15 cellular contexts compared by ENCODE assay signal in the genomic region with DNA sequence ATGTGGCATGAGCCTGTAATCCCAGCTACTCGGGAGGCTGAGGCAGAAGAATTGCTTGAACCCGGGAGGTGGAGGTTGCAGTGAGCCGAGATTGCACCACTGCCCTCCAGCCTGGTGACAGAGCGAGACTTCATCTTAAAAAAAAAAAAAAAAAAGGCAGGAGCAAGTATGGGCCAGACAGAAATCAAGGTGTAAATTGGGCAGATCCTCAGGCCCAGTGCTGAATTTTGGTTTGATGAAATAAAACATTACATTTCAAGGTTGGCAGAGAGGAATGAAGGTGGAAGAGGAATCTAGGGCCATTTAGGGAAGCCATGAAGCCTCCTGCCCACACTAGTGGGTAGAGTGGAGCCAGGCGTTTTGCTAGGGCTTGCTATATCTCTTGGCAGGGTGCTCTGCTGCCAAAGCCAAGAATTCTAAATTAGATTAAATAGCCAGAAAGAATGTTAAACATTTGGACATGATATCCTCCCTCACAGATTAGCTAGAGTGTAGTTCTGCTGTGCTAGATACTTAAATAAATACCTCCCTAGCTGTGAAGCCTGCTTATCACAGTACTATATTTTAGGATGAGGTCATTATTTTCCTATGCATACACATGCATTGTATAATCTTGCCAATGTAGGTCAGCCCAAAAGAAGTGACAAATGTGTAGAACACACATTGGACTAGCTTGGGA. TPM values are rescaled to one million over a fixed set of nuclear protein-coding genes. Genes with fewer than 3 reads are reported as not detected.
DNase-seq lines count a peak whose midpoint lies in the region; ATAC-seq, FAIRE-seq and TF ChIP-seq lines count a peak whose summit lies in the region.
"Had no signal": no experiment of that assay in that cellular context is flagged by ENCODE, and none has a peak within 500 bp of the region (broad histone marks: within the 10 kb centered on the region; RNA-seq: fewer than 3 reads in every experiment).

No MANE protein-coding gene starts in this region.

- no peaks in the 10 kb centered on the region for H3K27me3 Mint-ChIP-seq in osteocyte (ENCODE audit: unreplicated experiment)

- FAIRE-seq in small intestine (lab: Jason Lieb, UNC) = no peak

- H3K4me1 ChIP-seq in HEK293 (ENCODE audit: control insufficient read depth, insufficient read depth, low read length) = peaks cover 16% of the 10 kb centered on the region
- peaks cover 2 to 3% of the 10 kb centered on the region in 2 donors for H3K4me1 ChIP-seq in small intestine (ENCODE audit: control insufficient read depth in 2 of 2, insufficient read depth in 1 of 2, low read depth in 1 of 2, low read length in 1 of 2)

- CTCF ChIA-PET in HEK293 (lab: Yijun Ruan, JAX) = interaction anchor here (0.6 to 1.2 kb wide), 6 partner anchors 11 to 403 kb away, joined by 3 to 6 read pairs (median 3); no protein-coding TSS in a partner anchor

- H3K36me3 Mint-ChIP-seq in osteocyte (ENCODE audit: unreplicated experiment) = no peaks in the 10 kb centered on the region
- H3K36me3 Mint-ChIP-seq: activated CD8-positive, alpha-beta memory T cell treated with anti-CD3 and anti-CD28 coated beads, Interleukin-2, amount 10 ng/mL, durations not matched to agents 7 days and 5 days; stimulated activated naive B cell treated with anti-CD40 and anti-IgM and Interleukin-4, amounts not matched to agents 10 μg/mL and 1 μg/mL and 100 μg/mL, for 72 hours; T-cell had no signal

- WGBS in small intestine, 3 donors = 71 to 85% (median 75%) methylated on average over 4 to 5 of the region's 5 CpGs

- no peaks in the 10 kb centered on the region for H3K27me3 ChIP-seq in small intestine (ENCODE audit: control insufficient read depth in 2 of 2, insufficient read depth in 2 of 2, low read length in 2 of 2)
- H3K27me3 ChIP-seq: gastrocnemius medialis had no signal

- DNase-seq in fibroblast of villous mesenchyme (ENCODE audit: low read depth) = peak; percentile 64
- no peak for DNase-seq in osteocyte (ENCODE audit: extremely low spot score, unreplicated experiment)
- no peak for DNase-seq in small intestine
- DNase-seq in SKM-1 (lab: John Stamatoyannopoulos, UW; ENCODE audit: unreplicated experiment) = no peak
- no peak for DNase-seq in foreskin melanocyte
- no peak for DNase-seq in cortex of kidney (lab: John Stamatoyannopoulos, UW)
- DNase-seq: activated CD8-positive, alpha-beta memory T cell treated with anti-CD3 and anti-CD28 coated beads, Interleukin-2, amount 10 ng/mL, durations not matched to agents 7 days and 5 days; DMS153; gastrocnemius medialis; midbrain; NCI-H82; stimulated activated naive B cell treated with anti-CD40 and anti-IgM and Interleukin-4, amounts not matched to agents 10 μg/mL and 1 μg/mL and 100 μg/mL, for 72 hours; T-cell had no signal

- peak overlapping the region; percentile 32; the same call in 1 of the 2 replicates for H3K27ac ChIP-seq in HEK293 (ENCODE audit: extremely low read depth, low read depth, low read length)
- no peak overlapping the region for H3K27ac ChIP-seq in small intestine (ENCODE audit: low read depth in 1 of 2, low read length in 1 of 2)
- H3K27ac ChIP-seq: gastrocnemius medialis had no signal

- H3K36me3 ChIP-seq in HEK293 (ENCODE audit: control insufficient read depth in 2 of 2, insufficient read depth in 1 of 2, low read length in 2 of 2) (no peaks in the 10 kb centered on the region), small intestine (ENCODE audit: control insufficient read depth in 2 of 2, insufficient read depth in 2 of 2, low read length in 2 of 2) (no peaks in the 10 kb centered on the region)
- H3K36me3 ChIP-seq: gastrocnemius medialis had no signal

- H3K4me3 ChIP-seq in HEK293 (ENCODE audit: low read depth, low read length) (no peak overlapping the region), fibroblast of villous mesenchyme (ENCODE audit: low read depth, low read length) (no peak overlapping the region), small intestine (ENCODE audit: low read depth in 1 of 2, low read length in 2 of 2) (no peak overlapping the region)
- H3K4me3 ChIP-seq: gastrocnemius medialis had no signal

- POLR2A ChIA-PET in HEK293 (lab: Yijun Ruan, JAX) = interaction anchor here (1.5 to 2.5 kb wide), 3 partner anchors 9 to 18 kb away, joined by 4 to 9 read pairs (median 4); no protein-coding TSS in a partner anchor

- no peak overlapping the region for H3K4me3 Mint-ChIP-seq in osteocyte (ENCODE audit: unreplicated experiment)
- H3K4me3 Mint-ChIP-seq: activated CD8-positive, alpha-beta memory T cell treated with anti-CD3 and anti-CD28 coated beads, Interleukin-2, amount 10 ng/mL, durations not matched to agents 7 days and 5 days; stimulated activated naive B cell treated with anti-CD40 and anti-IgM and Interleukin-4, amounts not matched to agents 10 μg/mL and 1 μg/mL and 100 μg/mL, for 72 hours; T-cell had no signal

- peaks cover 32% of the 10 kb centered on the region for H3K4me1 Mint-ChIP-seq in osteocyte (ENCODE audit: unreplicated experiment)

- no peaks in the 10 kb centered on the region for H3K9me3 ChIP-seq in HEK293 (ENCODE audit: control insufficient read depth, insufficient read depth, low read depth, low read length)
- no peaks in the 10 kb centered on the region for H3K9me3 ChIP-seq in small intestine (ENCODE audit: control insufficient read depth, low read depth)
- H3K9me3 ChIP-seq: gastrocnemius medialis had no signal

- peak overlapping the region; percentile 74 for H3K27ac Mint-ChIP-seq in osteocyte (ENCODE audit: unreplicated experiment)
- H3K27ac Mint-ChIP-seq: activated CD8-positive, alpha-beta memory T cell treated with anti-CD3 and anti-CD28 coated beads, Interleukin-2, amount 10 ng/mL, durations not matched to agents 7 days and 5 days; stimulated activated naive B cell treated with anti-CD40 and anti-IgM and Interleukin-4, amounts not matched to agents 10 μg/mL and 1 μg/mL and 100 μg/mL, for 72 hours; T-cell had no signal

- ATAC-seq in SK-N-SH treated with all-trans-retinoic acid at 6 μM for 48 hours = peak; percentile 94
- ATAC-seq: activated CD8-positive, alpha-beta memory T cell treated with anti-CD3 and anti-CD28 coated beads, Interleukin-2, amount 10 ng/mL, durations not matched to agents 7 days and 5 days; gastrocnemius medialis; stimulated activated naive B cell treated with anti-CD40 and anti-IgM and Interleukin-4, amounts not matched to agents 10 μg/mL and 1 μg/mL and 100 μg/mL, for 72 hours; T-cell had no signal

- TF ChIP-seq CTCF in HEK293 (tag by site-specific recombination; IDR thresholded peaks at IDR 0.05) (no peak), fibroblast of villous mesenchyme (IDR thresholded peaks at IDR 0.05; ENCODE audit: insufficient read depth, low read depth, low read length) (no peak), osteocyte (IDR thresholded peaks at IDR 0.05) (no peak)

- H3K9me3 Mint-ChIP-seq in osteocyte (ENCODE audit: unreplicated experiment) = no peaks in the 10 kb centered on the region
- H3K9me3 Mint-ChIP-seq: stimulated activated naive B cell treated with anti-CD40 and anti-IgM and Interleukin-4, amounts not matched to agents 10 μg/mL and 1 μg/mL and 100 μg/mL, for 72 hours; T-cell had no signal

TF ChIP-seq in HEK293, 187 proteins besides CTCF, POLR2A, EP300 and RAD21 (continues in another document):
- TF ChIP-seq HOXD13 (CRISPR knock-in tag; IDR thresholded peaks at IDR 0.05; ENCODE audit: borderline replicate concordance) (no peak), IKZF3 (tag by site-specific recombination; IDR thresholded peaks at IDR 0.05) (peak; percentile 63)

TF ChIP-seq in SK-N-SH treated with all-trans-retinoic acid at 6 μM for 48 hours, 23 proteins besides CTCF, POLR2A, EP300 and RAD21 (continues in another document):
- TF ChIP-seq SNAI2 (CRISPR knock-in tag; IDR thresholded peaks at IDR 0.05) (peak; percentile 35; the same call in 1 of the 2 replicates), ISL1 (CRISPR knock-in tag; IDR thresholded peaks at IDR 0.05) (peak; percentile 85)
- TF ChIP-seq, protein P1, sequence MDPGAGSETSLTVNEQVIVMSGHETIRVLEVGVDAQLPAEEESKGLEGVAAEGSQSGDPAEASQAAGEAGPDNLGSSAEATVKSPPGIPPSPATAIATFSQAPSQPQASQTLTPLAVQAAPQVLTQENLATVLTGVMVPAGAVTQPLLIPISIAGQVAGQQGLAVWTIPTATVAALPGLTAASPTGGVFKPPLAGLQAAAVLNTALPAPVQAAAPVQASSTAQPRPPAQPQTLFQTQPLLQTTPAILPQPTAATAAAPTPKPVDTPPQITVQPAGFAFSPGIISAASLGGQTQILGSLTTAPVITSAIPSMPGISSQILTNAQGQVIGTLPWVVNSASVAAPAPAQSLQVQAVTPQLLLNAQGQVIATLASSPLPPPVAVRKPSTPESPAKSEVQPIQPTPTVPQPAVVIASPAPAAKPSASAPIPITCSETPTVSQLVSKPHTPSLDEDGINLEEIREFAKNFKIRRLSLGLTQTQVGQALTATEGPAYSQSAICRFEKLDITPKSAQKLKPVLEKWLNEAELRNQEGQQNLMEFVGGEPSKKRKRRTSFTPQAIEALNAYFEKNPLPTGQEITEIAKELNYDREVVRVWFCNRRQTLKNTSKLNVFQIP (CRISPR knock-in tag; IDR thresholded peaks at IDR 0.05; ENCODE audit: borderline replicate concordance, low read depth) = 0 out of 2 replicates have a peak, but pooled peaks have one; percentile 7
- TF ChIP-seq, protein P2, sequence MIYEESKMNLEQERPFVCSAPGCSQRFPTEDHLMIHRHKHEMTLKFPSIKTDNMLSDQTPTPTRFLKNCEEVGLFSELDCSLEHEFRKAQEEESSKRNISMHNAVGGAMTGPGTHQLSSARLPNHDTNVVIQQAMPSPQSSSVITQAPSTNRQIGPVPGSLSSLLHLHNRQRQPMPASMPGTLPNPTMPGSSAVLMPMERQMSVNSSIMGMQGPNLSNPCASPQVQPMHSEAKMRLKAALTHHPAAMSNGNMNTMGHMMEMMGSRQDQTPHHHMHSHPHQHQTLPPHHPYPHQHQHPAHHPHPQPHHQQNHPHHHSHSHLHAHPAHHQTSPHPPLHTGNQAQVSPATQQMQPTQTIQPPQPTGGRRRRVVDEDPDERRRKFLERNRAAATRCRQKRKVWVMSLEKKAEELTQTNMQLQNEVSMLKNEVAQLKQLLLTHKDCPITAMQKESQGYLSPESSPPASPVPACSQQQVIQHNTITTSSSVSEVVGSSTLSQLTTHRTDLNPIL (CRISPR knock-in tag; IDR thresholded peaks at IDR 0.05; ENCODE audit: low read depth) = peak; percentile 92

RNA-seq across cellular contexts. Expression of a gene that starts 16.6 kb away (rescaled TPM):
- total RNA-seq in fibroblast of villous mesenchyme = 47.1 and 54.8 TPM in 2 replicates
- total RNA-seq in osteocyte = 30.0 and 32.4 TPM in 2 replicates
- polyA plus RNA-seq in small intestine = 10 to 100 TPM; 15.0 to 18.6 (median 17.4) TPM
